Comparison of ENCODE assay signal across 1 cellular context in genomic region chr10:102644646-102645387, GRCh38.
A peak's percentile ranks its signal among the peaks of the same experiment; 100 is the strongest.
TF ChIP-seq lines count a peak whose summit lies in the region.

No MANE protein-coding gene starts in this region.

TF ChIP-seq in K562, 482 proteins besides CTCF, POLR2A, EP300 and RAD21 (continued from another document):
- TF ChIP-seq UBTF (IDR thresholded peaks at IDR 0.05; ENCODE audit: borderline replicate concordance in 1 of 2, low read depth in 2 of 2, low read length in 2 of 2) = peak in 1 of 2 experiments; percentile 59; a peak in 1 of 4 replicates
- TF ChIP-seq SAP30 (IDR thresholded peaks at IDR 0.05; ENCODE audit: borderline replicate concordance, insufficient read depth, low read depth, low read length, poor library complexity, severe bottlenecking) = peak; percentile 57
- TF ChIP-seq NONO (IDR thresholded peaks at IDR 0.05; ENCODE audit: low read depth in 2 of 2, low read length in 1 of 2) = no peak; a peak in 1 of 4 replicates
- no peak for TF ChIP-seq SMARCC2 (IDR thresholded peaks at IDR 0.05; ENCODE audit: low read depth)
- TF ChIP-seq SMAD2 (IDR thresholded peaks at IDR 0.05; ENCODE audit: low read depth, low read length) = no peak
- TF ChIP-seq ARHGAP35 (IDR thresholded peaks at IDR 0.05; ENCODE audit: partially characterized antibody) = no peak
- peak; percentile 76; the same call in 1 of the 2 replicates for TF ChIP-seq HNRNPL (IDR thresholded peaks at IDR 0.05; ENCODE audit: low read depth, low read length)
